In genomic region chr17:66538776-66539175, GRCh38 we compare ENCODE assay signal across 16 cellular contexts.
A peak's percentile ranks its signal among the peaks of the same experiment; 100 is the strongest.
DNase-seq lines count a peak whose midpoint lies in the region; ATAC-seq and TF ChIP-seq lines count a peak whose summit lies in the region.
"Had no signal": no experiment of that assay in that cellular context is flagged by ENCODE, and none has a peak within 500 bp of the region (broad histone marks: within the 10 kb centered on the region; RNA-seq: fewer than 3 reads in every experiment).

No MANE protein-coding gene starts in this region.

- no peaks in the 10 kb centered on the region for H3K36me3 Mint-ChIP-seq in CD4-positive, CD25-positive, alpha-beta regulatory T cell
- H3K36me3 Mint-ChIP-seq in brain: no peaks in the 10 kb centered on the region
- no peaks in the 10 kb centered on the region for H3K36me3 Mint-ChIP-seq in nephron (ENCODE audit: low read depth)
- no peaks in the 10 kb centered on the region for H3K36me3 Mint-ChIP-seq in MCF 10A (ENCODE audit: insufficient read depth, unreplicated experiment)

- no peaks in the 10 kb centered on the region for H3K36me3 ChIP-seq in CD4-positive, CD25-positive, alpha-beta regulatory T cell (ENCODE audit: control insufficient read depth, insufficient read depth, low read length)
- H3K36me3 ChIP-seq: breast epithelium had no signal

- CTCF ChIA-PET in MCF 10A (lab: Yijun Ruan, JAX): no interaction called here

- no TSS peak for BruUV-seq in MCF 10A (replicated peaks; lab: Mats Ljungman, UMichigan)

- H3K4me1 Mint-ChIP-seq in CD4-positive, CD25-positive, alpha-beta regulatory T cell: peaks cover 24 to 79% (median 58%) of the 10 kb centered on the region in 4 donors
- peaks cover 97% of the 10 kb centered on the region for H3K4me1 Mint-ChIP-seq in brain
- H3K4me1 Mint-ChIP-seq in nephron: peaks cover 61% of the 10 kb centered on the region
- peaks cover 17% of the 10 kb centered on the region for H3K4me1 Mint-ChIP-seq in MCF 10A (ENCODE audit: insufficient read depth, unreplicated experiment)

- no peak overlapping the region for H3K27ac ChIP-seq in CD4-positive, CD25-positive, alpha-beta regulatory T cell (ENCODE audit: insufficient read depth, low read length, poor library complexity, severe bottlenecking)

- H3K4me3 ChIP-seq in CD4-positive, CD25-positive, alpha-beta regulatory T cell (ENCODE audit: low read depth, low read length): no peak overlapping the region
- H3K4me3 ChIP-seq: breast epithelium, GM12878 had no signal

- peaks cover 0 to 2% (median 0%) of the 10 kb centered on the region in 7 donors for H3K9me3 Mint-ChIP-seq in CD4-positive, CD25-positive, alpha-beta regulatory T cell
- H3K9me3 Mint-ChIP-seq in brain (peaks cover 0 to 4% (median 0%) of the 10 kb centered on the region in 5 experiments), nephron (no peaks in the 10 kb centered on the region), MCF 10A (ENCODE audit: unreplicated experiment) (no peaks in the 10 kb centered on the region)
- H3K9me3 Mint-ChIP-seq: activated naive CD4-positive, alpha-beta T cell treated with anti-CD3 and anti-CD28 coated beads for 36 hours had no signal

- peaks cover 21% of the 10 kb centered on the region for H3K4me1 ChIP-seq in CD4-positive, CD25-positive, alpha-beta regulatory T cell (ENCODE audit: control insufficient read depth, insufficient read depth, low read length, poor library complexity, severe bottlenecking)
- H3K4me1 ChIP-seq: breast epithelium had no signal

- H3K27ac Mint-ChIP-seq in CD4-positive, CD25-positive, alpha-beta regulatory T cell: peak overlapping the region in 2 of 3 donors; percentile 23 to 57
- H3K27ac Mint-ChIP-seq in brain: peak overlapping the region in 4 of 5 experiments; percentile 32 to 83 (median 64)
- peak overlapping the region; percentile 10 to 55 (median 35) for H3K27ac Mint-ChIP-seq in nephron
- no peak overlapping the region for H3K27ac Mint-ChIP-seq in MCF 10A (ENCODE audit: low read depth, unreplicated experiment)
- H3K27ac Mint-ChIP-seq: activated CD4-positive, alpha-beta T cell treated with anti-CD3 and anti-CD28 coated beads, Interleukin-2, amount 10 ng/mL, durations not matched to agents 7 days and 5 days; activated naive CD4-positive, alpha-beta T cell treated with anti-CD3 and anti-CD28 coated beads for 36 hours had no signal

- in situ Hi-C loops in KBM-7 (cut with MboI; ENCODE audit: low pct_unique_long_range_greater_than_20kb, low sequenced_read_pairs): no loop called here

- POLR2A ChIA-PET in MCF 10A (lab: Yijun Ruan, JAX): no interaction called here

- no peak for DNase-seq in CD4-positive, CD25-positive, alpha-beta regulatory T cell
- peak; percentile 11 for DNase-seq in KBM-7
- no peak for DNase-seq in superior temporal gyrus (ENCODE audit: extremely low spot score)
- no peak for DNase-seq in MCF 10A (ENCODE audit: unreplicated experiment)
- no peak for DNase-seq in NCI-H2081 treated with DMSO at 0.1 percent for 48 hours (lab: John Stamatoyannopoulos, UW)
- DNase-seq: activated CD4-positive, alpha-beta T cell treated with anti-CD3 and anti-CD28 coated beads, Interleukin-2, amount 10 ng/mL, durations not matched to agents 7 days and 5 days; activated naive CD4-positive, alpha-beta T cell treated with anti-CD3 and anti-CD28 coated beads for 36 hours; effector CD4-positive, alpha-beta T cell; NCI-H1092 treated with DMSO at 0.1 percent for 48 hours; NCI-H2107; NCI-H526 had no signal

- intact Hi-C loops in MCF 10A (cut with micrococcal nuclease): no loop called here

- H3K27me3 ChIP-seq in CD4-positive, CD25-positive, alpha-beta regulatory T cell (ENCODE audit: control insufficient read depth, insufficient read depth, low read length): no peaks in the 10 kb centered on the region
- H3K27me3 ChIP-seq: breast epithelium had no signal

- no peak overlapping the region for H3K4me3 Mint-ChIP-seq in CD4-positive, CD25-positive, alpha-beta regulatory T cell
- no peak overlapping the region for H3K4me3 Mint-ChIP-seq in brain
- no peak overlapping the region for H3K4me3 Mint-ChIP-seq in nephron
- H3K4me3 Mint-ChIP-seq in MCF 10A (ENCODE audit: unreplicated experiment): no peak overlapping the region
- H3K4me3 Mint-ChIP-seq: activated CD4-positive, alpha-beta T cell treated with anti-CD3 and anti-CD28 coated beads, Interleukin-2, amount 10 ng/mL, durations not matched to agents 7 days and 5 days; activated naive CD4-positive, alpha-beta T cell treated with anti-CD3 and anti-CD28 coated beads for 36 hours had no signal

- ATAC-seq in CD4-positive, CD25-positive, alpha-beta regulatory T cell (ENCODE audit: low read depth in 2 of 2): no peak
- no peak for ATAC-seq in GM19395 (IDR thresholded peaks at IDR 0.05; ENCODE audit: unreplicated experiment)
- ATAC-seq: GM12878 had no signal

- TF ChIP-seq CTCF in brain (conservative IDR thresholded peaks at IDR 0.05) (no peak), nephron (IDR thresholded peaks at IDR 0.05; ENCODE audit: unreplicated experiment in 3 of 3) (no peak), MCF 10A (IDR thresholded peaks at IDR 0.05; ENCODE audit: unreplicated experiment) (no peak)

- H3K27me3 Mint-ChIP-seq in CD4-positive, CD25-positive, alpha-beta regulatory T cell: no peaks in the 10 kb centered on the region
- no peaks in the 10 kb centered on the region for H3K27me3 Mint-ChIP-seq in brain
- peaks cover 6% of the 10 kb centered on the region for H3K27me3 Mint-ChIP-seq in nephron (ENCODE audit: low read depth)
- no peaks in the 10 kb centered on the region for H3K27me3 Mint-ChIP-seq in MCF 10A (ENCODE audit: insufficient read depth, unreplicated experiment)
- H3K27me3 Mint-ChIP-seq: activated CD4-positive, alpha-beta T cell treated with anti-CD3 and anti-CD28 coated beads, Interleukin-2, amount 10 ng/mL, durations not matched to agents 7 days and 5 days had no signal

- H3K9me3 ChIP-seq in CD4-positive, CD25-positive, alpha-beta regulatory T cell (ENCODE audit: control insufficient read depth in 2 of 2, low read length in 2 of 2): no peaks in the 10 kb centered on the region
- H3K9me3 ChIP-seq: breast epithelium had no signal
